16 cellular contexts compared by ENCODE assay signal in genomic region chr15:47577476-47577875, GRCh38.
"Had no signal": no experiment of that assay in that cellular context is flagged by ENCODE, and none has a peak within 500 bp of the region (broad histone marks: within the 10 kb centered on the region; RNA-seq: fewer than 3 reads in every experiment).

No MANE protein-coding gene starts in this region.

- H3K27ac ChIP-seq: epithelial cell of prostate, thoracic aorta had no signal

- H3K27me3 ChIP-seq: stomach had no signal

- DNase-seq: activated CD4-positive, alpha-beta memory T cell treated with anti-CD3 and anti-CD28 coated beads, Interleukin-2, amount 10 ng/mL, durations not matched to agents 7 days and 5 days; activated CD4-positive, alpha-beta T cell treated with anti-CD3 and anti-CD28 coated beads for 36 hours; activated T-cell treated with anti-CD3 and anti-CD28 coated beads, Interleukin-2, amount 50 U/mL, for 48 hours; central memory CD4-positive, alpha-beta T cell; effector memory CD8-positive, alpha-beta T cell; hypothalamus; naive thymus-derived CD8-positive, alpha-beta T cell; nucleus accumbens; stimulated activated CD4-positive, alpha-beta T cell treated with anti-CD3 and anti-CD28 coated beads, Interleukin-4, amount 100 ng/mL, for 4 hours; stomach; T-cell; T1000 had no signal

- H3K9me3 ChIP-seq: stomach, thoracic aorta had no signal

- FAIRE-seq: astrocyte had no signal

- H3K36me3 ChIP-seq: stomach, thoracic aorta had no signal

- ATAC-seq: activated CD4-positive, alpha-beta T cell treated with anti-CD3 and anti-CD28 coated beads for 36 hours; effector memory CD8-positive, alpha-beta T cell; naive thymus-derived CD8-positive, alpha-beta T cell; T-cell had no signal

- H3K4me3 ChIP-seq: lung, stomach, thoracic aorta had no signal
